Comparison of ENCODE assay signal across 10 cellular contexts in genomic region chr2:105143094-105143466, GRCh38.
A peak's percentile ranks its signal among the peaks of the same experiment; 100 is the strongest.
DNase-seq lines count a peak whose midpoint lies in the region; ATAC-seq and TF ChIP-seq lines count a peak whose summit lies in the region.
"Had no signal": no experiment of that assay in that cellular context is flagged by ENCODE, and none has a peak within 500 bp of the region (broad histone marks: within the 10 kb centered on the region; RNA-seq: fewer than 3 reads in every experiment).

No MANE protein-coding gene starts in this region.

- no peak for TF ChIP-seq CTCF in GM10248 (IDR thresholded peaks at IDR 0.05; ENCODE audit: control extremely low read depth, extremely low read depth, low read depth, missing control alignments)

- H3K4me3 Mint-ChIP-seq in activated CD4-positive, alpha-beta T cell treated with anti-CD3 and anti-CD28 coated beads, Interleukin-2, amount 10 ng/mL, durations not matched to agents 7 days and 5 days = peak overlapping the region; percentile 78
- H3K4me3 Mint-ChIP-seq in activated T-helper 1 cell treated with anti-CD3 and anti-CD28 coated beads, Interleukin-12 subunit alpha, Interleukin-12 subunit beta, Interleukin-2, Interleukin-4 antibody, amounts not matched to agents 30 ng/mL and 10 ng/mL and 1 ng/mL, durations not matched to agents 14 hours and 24 hours and 36 hours = peak overlapping the region; percentile 81
- H3K4me3 Mint-ChIP-seq in immature natural killer cell = peak overlapping the region; percentile 67 to 82 (median 75)
- peak overlapping the region; percentile 73 to 77 for H3K4me3 Mint-ChIP-seq in stimulated activated naive CD8-positive, alpha-beta T cell treated with anti-CD3 and anti-CD28 coated beads, Interleukin-15, amount 100 ng/mL, for 72 hours

- intact Hi-C loops in activated T-helper 1 cell treated with anti-CD3 and anti-CD28 coated beads, Interleukin-12 subunit alpha, Interleukin-12 subunit beta, Interleukin-2, Interleukin-4 antibody, amounts not matched to agents 30 ng/mL and 10 ng/mL and 1 ng/mL, durations not matched to agents 14 hours and 24 hours and 36 hours (cut with micrococcal nuclease) = no loop called here

- no peaks in the 10 kb centered on the region for H3K9me3 Mint-ChIP-seq in activated CD4-positive, alpha-beta T cell treated with anti-CD3 and anti-CD28 coated beads, Interleukin-2, amount 10 ng/mL, durations not matched to agents 7 days and 5 days
- H3K9me3 Mint-ChIP-seq in activated T-helper 1 cell treated with anti-CD3 and anti-CD28 coated beads, Interleukin-12 subunit alpha, Interleukin-12 subunit beta, Interleukin-2, Interleukin-4 antibody, amounts not matched to agents 30 ng/mL and 10 ng/mL and 1 ng/mL, durations not matched to agents 14 hours and 24 hours and 36 hours = no peaks in the 10 kb centered on the region
- H3K9me3 Mint-ChIP-seq in immature natural killer cell = no peaks in the 10 kb centered on the region
- H3K9me3 Mint-ChIP-seq in stimulated activated naive CD8-positive, alpha-beta T cell treated with anti-CD3 and anti-CD28 coated beads, Interleukin-15, amount 100 ng/mL, for 72 hours = no peaks in the 10 kb centered on the region

- no peak overlapping the region for H3K27ac Mint-ChIP-seq in activated CD4-positive, alpha-beta T cell treated with anti-CD3 and anti-CD28 coated beads, Interleukin-2, amount 10 ng/mL, durations not matched to agents 7 days and 5 days
- H3K27ac Mint-ChIP-seq in activated T-helper 1 cell treated with anti-CD3 and anti-CD28 coated beads, Interleukin-12 subunit alpha, Interleukin-12 subunit beta, Interleukin-2, Interleukin-4 antibody, amounts not matched to agents 30 ng/mL and 10 ng/mL and 1 ng/mL, durations not matched to agents 14 hours and 24 hours and 36 hours = no peak overlapping the region
- no peak overlapping the region for H3K27ac Mint-ChIP-seq in immature natural killer cell
- no peak overlapping the region for H3K27ac Mint-ChIP-seq in stimulated activated naive CD8-positive, alpha-beta T cell treated with anti-CD3 and anti-CD28 coated beads, Interleukin-15, amount 100 ng/mL, for 72 hours

- H3K36me3 Mint-ChIP-seq in activated CD4-positive, alpha-beta T cell treated with anti-CD3 and anti-CD28 coated beads, Interleukin-2, amount 10 ng/mL, durations not matched to agents 7 days and 5 days (ENCODE audit: low read depth) = no peaks in the 10 kb centered on the region
- H3K36me3 Mint-ChIP-seq in activated T-helper 1 cell treated with anti-CD3 and anti-CD28 coated beads, Interleukin-12 subunit alpha, Interleukin-12 subunit beta, Interleukin-2, Interleukin-4 antibody, amounts not matched to agents 30 ng/mL and 10 ng/mL and 1 ng/mL, durations not matched to agents 14 hours and 24 hours and 36 hours (ENCODE audit: low read depth) = no peaks in the 10 kb centered on the region
- H3K36me3 Mint-ChIP-seq in immature natural killer cell = no peaks in the 10 kb centered on the region

- peaks cover 12% of the 10 kb centered on the region for H3K4me1 Mint-ChIP-seq in activated CD4-positive, alpha-beta T cell treated with anti-CD3 and anti-CD28 coated beads, Interleukin-2, amount 10 ng/mL, durations not matched to agents 7 days and 5 days
- peaks cover 9% of the 10 kb centered on the region for H3K4me1 Mint-ChIP-seq in activated T-helper 1 cell treated with anti-CD3 and anti-CD28 coated beads, Interleukin-12 subunit alpha, Interleukin-12 subunit beta, Interleukin-2, Interleukin-4 antibody, amounts not matched to agents 30 ng/mL and 10 ng/mL and 1 ng/mL, durations not matched to agents 14 hours and 24 hours and 36 hours (ENCODE audit: low read depth)
- peaks cover 8 to 11% of the 10 kb centered on the region in 2 donors for H3K4me1 Mint-ChIP-seq in immature natural killer cell
- peaks cover 8% of the 10 kb centered on the region for H3K4me1 Mint-ChIP-seq in stimulated activated naive CD8-positive, alpha-beta T cell treated with anti-CD3 and anti-CD28 coated beads, Interleukin-15, amount 100 ng/mL, for 72 hours

- ATAC-seq in stimulated activated naive CD8-positive, alpha-beta T cell treated with anti-CD3 and anti-CD28 coated beads, Interleukin-15, amount 100 ng/mL, for 72 hours = no peak
- ATAC-seq in HG03280 (IDR thresholded peaks at IDR 0.05; ENCODE audit: unreplicated experiment) (no peak), HG03520 (IDR thresholded peaks at IDR 0.05; ENCODE audit: unreplicated experiment) (no peak)

- DNase-seq in activated CD4-positive, alpha-beta T cell treated with anti-CD3 and anti-CD28 coated beads, Interleukin-2, amount 10 ng/mL, durations not matched to agents 7 days and 5 days = no peak
- DNase-seq in activated CD4-positive, alpha-beta T cell treated with anti-CD3 and anti-CD28 coated beads, Interleukin-2, amount 50 U/mL, for 4 hours = no peak
- DNase-seq in activated T-helper 1 cell treated with anti-CD3 and anti-CD28 coated beads, Interleukin-12 subunit alpha, Interleukin-12 subunit beta, Interleukin-2, Interleukin-4 antibody, amounts not matched to agents 30 ng/mL and 10 ng/mL and 1 ng/mL, durations not matched to agents 14 hours and 24 hours and 36 hours (ENCODE audit: low spot score) = no peak
- DNase-seq in immature natural killer cell (no peak), GM10248 (ENCODE audit: extremely low spot score) (no peak)
- no peak for DNase-seq in stimulated activated naive CD8-positive, alpha-beta T cell treated with anti-CD3 and anti-CD28 coated beads, Interleukin-15, amount 100 ng/mL, for 72 hours
- DNase-seq: HCEC 1CT, NCI-H774 had no signal

- H3K27me3 Mint-ChIP-seq in activated CD4-positive, alpha-beta T cell treated with anti-CD3 and anti-CD28 coated beads, Interleukin-2, amount 10 ng/mL, durations not matched to agents 7 days and 5 days = peaks cover 38% of the 10 kb centered on the region
- peaks cover 28% of the 10 kb centered on the region for H3K27me3 Mint-ChIP-seq in activated T-helper 1 cell treated with anti-CD3 and anti-CD28 coated beads, Interleukin-12 subunit alpha, Interleukin-12 subunit beta, Interleukin-2, Interleukin-4 antibody, amounts not matched to agents 30 ng/mL and 10 ng/mL and 1 ng/mL, durations not matched to agents 14 hours and 24 hours and 36 hours (ENCODE audit: insufficient read depth)
- peaks cover 10 to 11% (median 10%) of the 10 kb centered on the region in 3 donors for H3K27me3 Mint-ChIP-seq in immature natural killer cell (ENCODE audit: low read depth in 3 of 3)
- H3K27me3 Mint-ChIP-seq in stimulated activated naive CD8-positive, alpha-beta T cell treated with anti-CD3 and anti-CD28 coated beads, Interleukin-15, amount 100 ng/mL, for 72 hours = peaks cover 61% of the 10 kb centered on the region

- CTCF ChIA-PET in activated CD4-positive, alpha-beta T cell treated with anti-CD3 and anti-CD28 coated beads, Interleukin-2, amount 10 ng/mL, durations not matched to agents 7 days and 5 days (lab: Charles Lee) = no interaction called here
- CTCF ChIA-PET in GM10248 (lab: Yijun Ruan, JAX) = interaction anchor here (1.5 kb wide), 1 partner anchor 28 kb away, joined by 6 read pairs; no protein-coding TSS in a partner anchor

- POLR2A ChIA-PET in activated CD4-positive, alpha-beta T cell treated with anti-CD3 and anti-CD28 coated beads, Interleukin-2, amount 10 ng/mL, durations not matched to agents 7 days and 5 days (lab: Charles Lee) = no interaction called here
- POLR2A ChIA-PET in GM10248 (lab: Yijun Ruan, JAX) = no interaction called here
